Comparison of ENCODE assay signal across 1 cellular context in genomic region chr6:28266962-28267694, GRCh38.
A peak's percentile ranks its signal among the peaks of the same experiment; 100 is the strongest.
TF ChIP-seq lines count a peak whose summit lies in the region.

Gene ZSCAN26, plus strand, starts transcription at chr6:28267143. Its CDS starts 4,777 bp downstream, at chr6:28271920.

TF ChIP-seq in HCT116, 20 proteins besides CTCF, POLR2A, EP300 and RAD21 (continued from another document):
- TF ChIP-seq ZNF274 (IDR thresholded peaks at IDR 0.05; ENCODE audit: low read depth, low read length), result no peak
- TF ChIP-seq TCF7L2 (IDR thresholded peaks at IDR 0.05; ENCODE audit: borderline replicate concordance, extremely low read depth, insufficient read depth, insufficient read length), result no peak
- no peak for TF ChIP-seq EZH2 (IDR thresholded peaks at IDR 0.05)
- peak; percentile 47 for TF ChIP-seq EGR1 (IDR thresholded peaks at IDR 0.05; ENCODE audit: low read depth)
- peak; percentile 55; the same call in 1 of the 2 replicates for TF ChIP-seq MAX (IDR thresholded peaks at IDR 0.05)
- TF ChIP-seq ZFX (IDR thresholded peaks at IDR 0.05), result peak; percentile 95
- TF ChIP-seq REST (IDR thresholded peaks at IDR 0.05; ENCODE audit: low read depth), result no peak
- TF ChIP-seq FOSL1 (IDR thresholded peaks at IDR 0.05; ENCODE audit: low read depth), result no peak
- TF ChIP-seq YY1 (IDR thresholded peaks at IDR 0.05; ENCODE audit: extremely low read depth, insufficient replicate concordance, low read depth, low read length), result peak; percentile 47
